In the genomic region with DNA sequence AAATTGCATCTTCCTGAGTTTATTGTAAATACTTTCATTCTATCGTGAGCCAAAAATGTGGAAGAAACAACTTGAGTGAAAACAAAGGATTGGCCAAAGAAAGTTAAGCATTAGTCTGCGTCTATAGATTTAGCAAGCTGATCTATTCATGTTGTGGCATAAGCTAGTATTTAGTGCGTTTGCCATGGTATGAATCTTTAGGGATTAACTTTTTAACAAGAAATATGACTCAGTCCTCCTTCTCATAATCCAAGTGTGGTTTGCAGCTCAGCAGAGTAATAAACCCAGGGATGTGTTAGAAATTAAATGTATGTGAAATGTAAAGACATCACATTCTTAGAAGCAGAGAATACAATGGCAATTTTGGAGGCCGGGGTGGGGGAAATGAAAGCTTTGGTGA, we compare ENCODE assay signal across 29 cellular contexts.
"Had no signal": no experiment of that assay in that cellular context is flagged by ENCODE, and none has a peak within 500 bp of the region (broad histone marks: within the 10 kb centered on the region; RNA-seq: fewer than 3 reads in every experiment).

No MANE protein-coding gene starts in this region.

- DNase-seq: activated B cell treated with CpG ODN at 0.5 μM for 24 hours; activated CD4-positive, alpha-beta T cell treated with anti-CD3 and anti-CD28 coated beads for 48 hours; activated CD4-positive, alpha-beta T cell treated with anti-CD3 and anti-CD28 coated beads, Interleukin-2, amount 50 U/mL, for 1 hour; activated CD4-positive, alpha-beta T cell treated with anti-CD3 and anti-CD28 coated beads, Interleukin-2, amount 50 U/mL, for 48 hours; activated CD8-positive, alpha-beta memory T cell treated with anti-CD3 and anti-CD28 coated beads for 24 hours; activated CD8-positive, alpha-beta T cell treated with anti-CD3 and anti-CD28 coated beads for 36 hours; activated effector memory CD4-positive, alpha-beta T cell treated with Interleukin-2 at 50 U/mL for 16 hours; activated gamma-delta T cell treated with Interleukin-2 at 50 U/mL for 16 hours; activated naive CD4-positive, alpha-beta T cell treated with anti-CD3 and anti-CD28 coated beads, Interleukin-2, amount 50 U/mL, for 16 hours; activated naive CD4-positive, alpha-beta T cell treated with Interleukin-2 at 50 U/mL for 16 hours; activated T-cell treated with anti-CD3 and anti-CD28 coated beads, Interleukin-2, amount 50 U/mL, for 4 hours; amniotic stem cell; anterior cingulate cortex; brain microvascular endothelial cell; caudate nucleus; cortex of kidney; dermis blood vessel endothelial cell; effector CD4-positive, alpha-beta T cell; effector memory CD8-positive, alpha-beta T cell; erythroblast; esophagus squamous epithelium; foreskin melanocyte; head of caudate nucleus; T-helper 1 cell; T-helper 17 cell; T1000; WERI-Rb-1 had no signal

- H3K27me3 ChIP-seq: brain microvascular endothelial cell, esophagus squamous epithelium had no signal

- H3K9me3 ChIP-seq: esophagus squamous epithelium had no signal

- H3K27ac ChIP-seq: brain microvascular endothelial cell, esophagus squamous epithelium, WERI-Rb-1 had no signal

- H3K4me3 ChIP-seq: esophagus squamous epithelium had no signal

- H3K4me1 ChIP-seq: esophagus squamous epithelium had no signal

- ATAC-seq: activated CD4-positive, CD25-positive, alpha-beta regulatory T cell treated with anti-CD3 and anti-CD28 coated beads, Interleukin-2, amount 50 U/mL, for 24 hours; activated CD8-positive, alpha-beta T cell treated with anti-CD3 and anti-CD28 coated beads for 36 hours; activated T-cell treated with anti-CD3 and anti-CD28 coated beads, Interleukin-2, amount 50 U/mL, for 4 hours; activated T-helper 17 cell treated with anti-CD3 and anti-CD28 coated beads, Interleukin-2, amount 50 U/mL, for 72 hours; effector memory CD8-positive, alpha-beta T cell; T-helper 17 cell had no signal

- H3K36me3 ChIP-seq: brain microvascular endothelial cell, esophagus squamous epithelium, WERI-Rb-1 had no signal
